In genomic region chr5:160353379-160353778, GRCh38 we compare ENCODE assay signal across 1 cellular context.
TF ChIP-seq lines count a peak whose summit lies in the region.

No MANE protein-coding gene starts in this region.

TF ChIP-seq in HepG2, 621 proteins besides CTCF, POLR2A, EP300 and RAD21:
- TF ChIP-seq TFAP4 (IDR thresholded peaks at IDR 0.05; ENCODE audit: borderline replicate concordance, low read depth) (no peak), PBX2 (CRISPR knock-in tag; IDR thresholded peaks at IDR 0.05) (0 out of 2 replicates have a peak, but pooled peaks have one; percentile 31), ZNF691 (CRISPR knock-in tag; IDR thresholded peaks at IDR 0.05; ENCODE audit: borderline replicate concordance, low read depth) (no peak), ZFP36 (IDR thresholded peaks at IDR 0.05; ENCODE audit: borderline replicate concordance, low read depth, low read length, partially characterized antibody) (no peak), ZSCAN31 (CRISPR knock-in tag; IDR thresholded peaks at IDR 0.05; ENCODE audit: low read depth) (no peak)
